In the genomic region with DNA sequence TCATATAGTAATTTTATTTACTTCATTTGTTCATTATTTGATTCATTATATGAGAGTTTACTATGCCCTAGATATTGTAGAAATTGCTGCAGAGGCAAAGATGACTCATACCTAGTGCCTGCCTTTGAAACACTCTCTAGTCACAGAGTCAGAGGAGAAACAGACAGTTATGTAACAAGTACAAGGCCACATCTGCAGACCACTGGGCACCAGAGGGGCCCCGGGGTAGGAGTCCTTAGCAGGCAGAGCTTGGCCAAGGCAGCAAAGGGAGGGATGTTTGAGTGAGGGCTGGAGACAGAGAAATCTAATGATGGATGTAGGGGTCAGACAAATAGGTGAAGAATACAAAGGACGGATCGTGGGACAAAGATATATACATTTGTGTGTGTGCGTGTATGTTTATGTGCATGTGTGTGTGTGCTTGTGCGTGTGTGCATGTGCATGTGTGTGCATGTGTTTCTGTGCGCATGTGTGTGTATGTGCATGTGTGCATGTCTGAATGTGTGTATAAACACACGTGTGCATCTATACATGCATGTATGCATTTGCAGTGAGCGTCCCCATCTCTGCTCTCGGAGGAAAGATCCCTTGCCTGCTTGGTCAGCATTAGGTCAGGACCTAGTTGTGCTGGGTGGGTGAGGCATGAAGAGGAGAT, we compare ENCODE assay signal across 27 cellular contexts.
"Had no signal": no experiment of that assay in that cellular context is flagged by ENCODE, and none has a peak within 500 bp of the region (broad histone marks: within the 10 kb centered on the region; RNA-seq: fewer than 3 reads in every experiment).

No MANE protein-coding gene starts in this region.

- DNase-seq: activated CD4-positive, alpha-beta memory T cell treated with anti-CD3 and anti-CD28 coated beads, Interleukin-2, amount 10 ng/mL, durations not matched to agents 7 days and 5 days; activated CD4-positive, alpha-beta T cell treated with anti-CD3 and anti-CD28 coated beads for 1 hour; activated CD4-positive, alpha-beta T cell treated with anti-CD3 and anti-CD28 coated beads for 4 hours; activated CD4-positive, alpha-beta T cell treated with anti-CD3 and anti-CD28 coated beads, Interleukin-2, amount 10 ng/mL, durations not matched to agents 7 days and 5 days; activated CD4-positive, alpha-beta T cell treated with anti-CD3 and anti-CD28 coated beads, Interleukin-2, amount 50 U/mL, for 4 hours; activated CD8-positive, alpha-beta memory T cell treated with anti-CD3 and anti-CD28 coated beads, Interleukin-2, amount 50 U/mL, for 48 hours; activated gamma-delta T cell; activated naive CD4-positive, alpha-beta T cell; activated naive CD4-positive, alpha-beta T cell treated with anti-CD3 and anti-CD28 coated beads, Interleukin-2, amount 10 ng/mL, durations not matched to agents 7 days and 5 days; activated naive CD8-positive, alpha-beta T cell treated with anti-CD3 and anti-CD28 coated beads, Interleukin-2, amount 10 ng/mL, durations not matched to agents 7 days and 5 days; activated T-cell treated with anti-CD3 and anti-CD28 coated beads for 4 hours; activated T-cell treated with anti-CD3 and anti-CD28 coated beads, Interleukin-2, amount 50 U/mL, for 24 hours; activated T-cell treated with anti-CD3 and anti-CD28 coated beads, Interleukin-2, amount 50 U/mL, for 72 hours; brain microvascular endothelial cell; cortex of kidney; dermis blood vessel endothelial cell; effector CD4-positive, alpha-beta T cell; effector memory CD8-positive, alpha-beta T cell; erythroblast; esophagus squamous epithelium; foreskin melanocyte; T-helper 2 cell had no signal

- H3K4me3 ChIP-seq: ascending aorta, esophagus squamous epithelium, gastroesophageal sphincter had no signal

- H3K4me3 Mint-ChIP-seq: activated CD4-positive, alpha-beta memory T cell treated with anti-CD3 and anti-CD28 coated beads, Interleukin-2, amount 10 ng/mL, durations not matched to agents 7 days and 5 days; activated CD4-positive, alpha-beta T cell treated with anti-CD3 and anti-CD28 coated beads, Interleukin-2, amount 10 ng/mL, durations not matched to agents 7 days and 5 days; activated naive CD4-positive, alpha-beta T cell treated with anti-CD3 and anti-CD28 coated beads, Interleukin-2, amount 10 ng/mL, durations not matched to agents 7 days and 5 days; activated naive CD8-positive, alpha-beta T cell treated with anti-CD3 and anti-CD28 coated beads, Interleukin-2, amount 10 ng/mL, durations not matched to agents 7 days and 5 days; activated T-cell treated with anti-CD3 and anti-CD28 coated beads, Interleukin-2, amount 50 U/mL, for 24 hours; activated T-cell treated with anti-CD3 and anti-CD28 coated beads, Interleukin-2, amount 50 U/mL, for 72 hours; effector memory CD8-positive, alpha-beta T cell; WTC11 had no signal

- H3K4me1 Mint-ChIP-seq: activated CD4-positive, alpha-beta memory T cell treated with anti-CD3 and anti-CD28 coated beads, Interleukin-2, amount 10 ng/mL, durations not matched to agents 7 days and 5 days; activated CD4-positive, alpha-beta T cell treated with anti-CD3 and anti-CD28 coated beads, Interleukin-2, amount 10 ng/mL, durations not matched to agents 7 days and 5 days; activated naive CD4-positive, alpha-beta T cell treated with anti-CD3 and anti-CD28 coated beads, Interleukin-2, amount 10 ng/mL, durations not matched to agents 7 days and 5 days; activated naive CD8-positive, alpha-beta T cell treated with anti-CD3 and anti-CD28 coated beads, Interleukin-2, amount 10 ng/mL, durations not matched to agents 7 days and 5 days; WTC11 had no signal

- H3K9me3 Mint-ChIP-seq: activated CD4-positive, alpha-beta memory T cell treated with anti-CD3 and anti-CD28 coated beads, Interleukin-2, amount 10 ng/mL, durations not matched to agents 7 days and 5 days; activated CD4-positive, alpha-beta T cell treated with anti-CD3 and anti-CD28 coated beads, Interleukin-2, amount 10 ng/mL, durations not matched to agents 7 days and 5 days; activated naive CD4-positive, alpha-beta T cell treated with anti-CD3 and anti-CD28 coated beads, Interleukin-2, amount 10 ng/mL, durations not matched to agents 7 days and 5 days; activated naive CD4-positive, alpha-beta T cell treated with anti-CD3 and anti-CD28 coated beads, Interleukin-2, amount 50 U/mL, for 72 hours; activated naive CD8-positive, alpha-beta T cell treated with anti-CD3 and anti-CD28 coated beads, Interleukin-2, amount 10 ng/mL, durations not matched to agents 7 days and 5 days; activated T-cell treated with anti-CD3 and anti-CD28 coated beads, Interleukin-2, amount 50 U/mL, for 24 hours; activated T-cell treated with anti-CD3 and anti-CD28 coated beads, Interleukin-2, amount 50 U/mL, for 72 hours had no signal

- ATAC-seq: activated naive CD4-positive, alpha-beta T cell treated with anti-CD3 and anti-CD28 coated beads, Interleukin-2, amount 50 U/mL, for 72 hours; activated T-cell treated with anti-CD3 and anti-CD28 coated beads, Interleukin-2, amount 50 U/mL, for 72 hours; effector memory CD8-positive, alpha-beta T cell; gastroesophageal sphincter; WTC11 had no signal

- H3K27ac ChIP-seq: ascending aorta, brain microvascular endothelial cell, esophagus squamous epithelium, gastroesophageal sphincter, VCaP had no signal

- H3K36me3 ChIP-seq: ascending aorta, brain microvascular endothelial cell, esophagus squamous epithelium, gastroesophageal sphincter had no signal

- H3K27me3 ChIP-seq: ascending aorta, brain microvascular endothelial cell, esophagus squamous epithelium, gastroesophageal sphincter had no signal

- H3K36me3 Mint-ChIP-seq: activated naive CD4-positive, alpha-beta T cell treated with anti-CD3 and anti-CD28 coated beads, Interleukin-2, amount 10 ng/mL, durations not matched to agents 7 days and 5 days; activated naive CD4-positive, alpha-beta T cell treated with anti-CD3 and anti-CD28 coated beads, Interleukin-2, amount 50 U/mL, for 72 hours; activated naive CD8-positive, alpha-beta T cell treated with anti-CD3 and anti-CD28 coated beads, Interleukin-2, amount 10 ng/mL, durations not matched to agents 7 days and 5 days had no signal

- H3K4me1 ChIP-seq: ascending aorta, esophagus squamous epithelium, gastroesophageal sphincter had no signal

- H3K27ac Mint-ChIP-seq: activated CD4-positive, alpha-beta memory T cell treated with anti-CD3 and anti-CD28 coated beads, Interleukin-2, amount 10 ng/mL, durations not matched to agents 7 days and 5 days; activated CD4-positive, alpha-beta T cell treated with anti-CD3 and anti-CD28 coated beads, Interleukin-2, amount 10 ng/mL, durations not matched to agents 7 days and 5 days; activated naive CD4-positive, alpha-beta T cell treated with anti-CD3 and anti-CD28 coated beads, Interleukin-2, amount 10 ng/mL, durations not matched to agents 7 days and 5 days; activated naive CD8-positive, alpha-beta T cell treated with anti-CD3 and anti-CD28 coated beads, Interleukin-2, amount 10 ng/mL, durations not matched to agents 7 days and 5 days; activated T-cell treated with anti-CD3 and anti-CD28 coated beads, Interleukin-2, amount 50 U/mL, for 24 hours; activated T-cell treated with anti-CD3 and anti-CD28 coated beads, Interleukin-2, amount 50 U/mL, for 72 hours; effector memory CD8-positive, alpha-beta T cell; WTC11 had no signal

- H3K27me3 Mint-ChIP-seq: activated CD4-positive, alpha-beta memory T cell treated with anti-CD3 and anti-CD28 coated beads, Interleukin-2, amount 10 ng/mL, durations not matched to agents 7 days and 5 days; activated CD4-positive, alpha-beta T cell treated with anti-CD3 and anti-CD28 coated beads, Interleukin-2, amount 10 ng/mL, durations not matched to agents 7 days and 5 days; activated naive CD4-positive, alpha-beta T cell treated with anti-CD3 and anti-CD28 coated beads, Interleukin-2, amount 10 ng/mL, durations not matched to agents 7 days and 5 days; effector memory CD8-positive, alpha-beta T cell had no signal

- H3K9me3 ChIP-seq: ascending aorta, esophagus squamous epithelium had no signal
